1 cellular context compared by ENCODE assay signal in genomic region chr10:3785251-3785848, GRCh38.
TF ChIP-seq lines count a peak whose summit lies in the region.

No MANE protein-coding gene starts in this region.

TF ChIP-seq in K562, 482 proteins besides CTCF, POLR2A, EP300 and RAD21 (continued from another document and continues in another):
- TF ChIP-seq PYGO2 (tag; IDR thresholded peaks at IDR 0.05) (no peak), CAMTA2 (CRISPR knock-in tag; conservative IDR thresholded peaks at IDR 0.05) (no peak), VEZF1 (CRISPR knock-in tag; IDR thresholded peaks at IDR 0.05) (peak; percentile 100), ATF7 (IDR thresholded peaks at IDR 0.05) (peak; percentile 99), ASH1L (IDR thresholded peaks at IDR 0.05; ENCODE audit: borderline replicate concordance, low read depth, partially characterized antibody) (peak; percentile 92), ZNF184 (CRISPR knock-in tag; IDR thresholded peaks at IDR 0.05) (no peak), MECOM (CRISPR knock-in tag; IDR thresholded peaks at IDR 0.05) (no peak), CREB1 (IDR thresholded peaks at IDR 0.05) (peak; percentile 78), CREB1 (CRISPR knock-in tag; IDR thresholded peaks at IDR 0.05) (peak; percentile 84), SMARCE1 (IDR thresholded peaks at IDR 0.05) (no peak), HIVEP1 (CRISPR knock-in tag; IDR thresholded peaks at IDR 0.05) (no peak), ZNF347 (CRISPR knock-in tag; IDR thresholded peaks at IDR 0.05; ENCODE audit: low read depth) (no peak), JUNB (CRISPR knock-in tag; conservative IDR thresholded peaks at IDR 0.05) (no peak), NONO (IDR thresholded peaks at IDR 0.05; ENCODE audit: low read depth in 2 of 2, low read length in 1 of 2) (peak; percentile 84 to 99), GTF2F1 (IDR thresholded peaks at IDR 0.05; ENCODE audit: low read depth, low read length) (peak; percentile 94), CBX1 (IDR thresholded peaks at IDR 0.05; ENCODE audit: low read depth) (peak; percentile 83), ZNF212 (CRISPR knock-in tag; IDR thresholded peaks at IDR 0.05) (0 out of 2 replicates have a peak, but pooled peaks have one; percentile 49), HDAC1 (IDR thresholded peaks at IDR 0.05) (no peak), SP1 (CRISPR knock-in tag; IDR thresholded peaks at IDR 0.05) (0 out of 2 replicates have a peak, but pooled peaks have one; percentile 55), ETV5 (CRISPR knock-in tag; IDR thresholded peaks at IDR 0.05; ENCODE audit: low read depth) (0 out of 2 replicates have a peak, but pooled peaks have one; percentile 44), HMG20A (CRISPR knock-in tag; conservative IDR thresholded peaks at IDR 0.05) (no peak), CREM (IDR thresholded peaks at IDR 0.05; ENCODE audit: low read depth) (peak; percentile 90), ZNF398 (CRISPR knock-in tag; IDR thresholded peaks at IDR 0.05) (no peak), RCOR1 (IDR thresholded peaks at IDR 0.05; ENCODE audit: borderline replicate concordance in 1 of 2, low read depth in 2 of 2, low read length in 2 of 2) (no peak), JUND (IDR thresholded peaks at IDR 0.05; ENCODE audit: borderline replicate concordance, low read depth, low read length) (peak; percentile 99), JUND (tag; IDR thresholded peaks at IDR 0.05; ENCODE audit: borderline replicate concordance, low read depth, low read length) (peak; percentile 91; the same call in 1 of the 3 replicates), ZBTB1 (CRISPR knock-in tag; IDR thresholded peaks at IDR 0.05; ENCODE audit: borderline replicate concordance, low read depth) (peak; percentile 54; the same call in 1 of the 2 replicates), FOSL1 (tag; conservative IDR thresholded peaks at IDR 0.05) (peak; percentile 76), BRF1 (IDR thresholded peaks at IDR 0.05; ENCODE audit: borderline replicate concordance, extremely low read depth, insufficient read length) (no peak), LARP7 (IDR thresholded peaks at IDR 0.05) (no peak), ZNF444 (CRISPR knock-in tag; IDR thresholded peaks at IDR 0.05) (no peak), NFYB (IDR thresholded peaks at IDR 0.05; ENCODE audit: extremely low read depth, insufficient read length) (peak; percentile 91), ZNF589 (CRISPR knock-in tag; IDR thresholded peaks at IDR 0.05; ENCODE audit: low read depth) (0 out of 2 replicates have a peak, but pooled peaks have one; percentile 9), NELFE (IDR thresholded peaks at IDR 0.05; ENCODE audit: insufficient read depth, insufficient read length) (peak; percentile 68), ZNF140 (CRISPR knock-in tag; IDR thresholded peaks at IDR 0.05) (no peak), U2AF1 (optimal IDR thresholded peaks at IDR 0.05; ENCODE audit: low read depth, low read length) (peak; percentile 80), TCF15 (CRISPR knock-in tag; IDR thresholded peaks at IDR 0.05) (no peak), ZNF3 (CRISPR knock-in tag; IDR thresholded peaks at IDR 0.05) (no peak), MYNN (IDR thresholded peaks at IDR 0.05) (no peak), MYNN (CRISPR knock-in tag; IDR thresholded peaks at IDR 0.05) (no peak), ILF3 (IDR thresholded peaks at IDR 0.05; ENCODE audit: borderline replicate concordance) (peak; percentile 91; the same call in 1 of the 2 replicates), ZNF253 (CRISPR knock-in tag; conservative IDR thresholded peaks at IDR 0.05) (no peak), PRPF4 (IDR thresholded peaks at IDR 0.05; ENCODE audit: insufficient read depth, low read depth, low read length, poor library complexity, severe bottlenecking) (peak; percentile 93), CGGBP1 (CRISPR knock-in tag; IDR thresholded peaks at IDR 0.05) (no peak), CREB5 (CRISPR knock-in tag; IDR thresholded peaks at IDR 0.05) (no peak), MCM3 (IDR thresholded peaks at IDR 0.05) (no peak), ZNF717 (CRISPR knock-in tag; IDR thresholded peaks at IDR 0.05) (no peak), HMGXB4 (CRISPR knock-in tag; IDR thresholded peaks at IDR 0.05) (no peak; the same call in 1 of the 2 replicates), POLR2H (tag; IDR thresholded peaks at IDR 0.05; ENCODE audit: low read depth) (peak; percentile 97), L3MBTL2 (IDR thresholded peaks at IDR 0.05) (no peak), ZNF133 (CRISPR knock-in tag; IDR thresholded peaks at IDR 0.05) (no peak), DIDO1 (tag; IDR thresholded peaks at IDR 0.05; ENCODE audit: low read depth) (no peak)
- TF ChIP-seq, protein P1, sequence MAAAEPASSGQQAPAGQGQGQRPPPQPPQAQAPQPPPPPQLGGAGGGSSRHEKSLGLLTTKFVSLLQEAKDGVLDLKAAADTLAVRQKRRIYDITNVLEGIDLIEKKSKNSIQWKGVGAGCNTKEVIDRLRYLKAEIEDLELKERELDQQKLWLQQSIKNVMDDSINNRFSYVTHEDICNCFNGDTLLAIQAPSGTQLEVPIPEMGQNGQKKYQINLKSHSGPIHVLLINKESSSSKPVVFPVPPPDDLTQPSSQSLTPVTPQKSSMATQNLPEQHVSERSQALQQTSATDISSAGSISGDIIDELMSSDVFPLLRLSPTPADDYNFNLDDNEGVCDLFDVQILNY (CRISPR knock-in tag; IDR thresholded peaks at IDR 0.05), result no peak
- TF ChIP-seq, protein P2, sequence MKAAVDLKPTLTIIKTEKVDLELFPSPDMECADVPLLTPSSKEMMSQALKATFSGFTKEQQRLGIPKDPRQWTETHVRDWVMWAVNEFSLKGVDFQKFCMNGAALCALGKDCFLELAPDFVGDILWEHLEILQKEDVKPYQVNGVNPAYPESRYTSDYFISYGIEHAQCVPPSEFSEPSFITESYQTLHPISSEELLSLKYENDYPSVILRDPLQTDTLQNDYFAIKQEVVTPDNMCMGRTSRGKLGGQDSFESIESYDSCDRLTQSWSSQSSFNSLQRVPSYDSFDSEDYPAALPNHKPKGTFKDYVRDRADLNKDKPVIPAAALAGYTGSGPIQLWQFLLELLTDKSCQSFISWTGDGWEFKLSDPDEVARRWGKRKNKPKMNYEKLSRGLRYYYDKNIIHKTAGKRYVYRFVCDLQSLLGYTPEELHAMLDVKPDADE (conservative IDR thresholded peaks at IDR 0.05; ENCODE audit: control insufficient read depth, low read depth, low read length), result peak; percentile 90
- TF ChIP-seq, protein P3, sequence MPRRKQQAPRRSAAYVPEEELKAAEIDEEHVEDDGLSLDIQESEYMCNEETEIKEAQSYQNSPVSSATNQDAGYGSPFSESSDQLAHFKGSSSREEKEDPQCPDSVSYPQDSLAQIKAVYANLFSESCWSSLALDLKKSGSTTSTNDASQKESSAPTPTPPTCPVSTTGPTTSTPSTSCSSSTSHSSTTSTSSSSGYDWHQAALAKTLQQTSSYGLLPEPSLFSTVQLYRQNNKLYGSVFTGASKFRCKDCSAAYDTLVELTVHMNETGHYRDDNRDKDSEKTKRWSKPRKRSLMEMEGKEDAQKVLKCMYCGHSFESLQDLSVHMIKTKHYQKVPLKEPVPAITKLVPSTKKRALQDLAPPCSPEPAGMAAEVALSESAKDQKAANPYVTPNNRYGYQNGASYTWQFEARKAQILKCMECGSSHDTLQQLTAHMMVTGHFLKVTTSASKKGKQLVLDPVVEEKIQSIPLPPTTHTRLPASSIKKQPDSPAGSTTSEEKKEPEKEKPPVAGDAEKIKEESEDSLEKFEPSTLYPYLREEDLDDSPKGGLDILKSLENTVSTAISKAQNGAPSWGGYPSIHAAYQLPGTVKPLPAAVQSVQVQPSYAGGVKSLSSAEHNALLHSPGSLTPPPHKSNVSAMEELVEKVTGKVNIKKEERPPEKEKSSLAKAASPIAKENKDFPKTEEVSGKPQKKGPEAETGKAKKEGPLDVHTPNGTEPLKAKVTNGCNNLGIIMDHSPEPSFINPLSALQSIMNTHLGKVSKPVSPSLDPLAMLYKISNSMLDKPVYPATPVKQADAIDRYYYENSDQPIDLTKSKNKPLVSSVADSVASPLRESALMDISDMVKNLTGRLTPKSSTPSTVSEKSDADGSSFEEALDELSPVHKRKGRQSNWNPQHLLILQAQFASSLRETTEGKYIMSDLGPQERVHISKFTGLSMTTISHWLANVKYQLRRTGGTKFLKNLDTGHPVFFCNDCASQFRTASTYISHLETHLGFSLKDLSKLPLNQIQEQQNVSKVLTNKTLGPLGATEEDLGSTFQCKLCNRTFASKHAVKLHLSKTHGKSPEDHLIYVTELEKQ (CRISPR knock-in tag; IDR thresholded peaks at IDR 0.05), result no peak
- TF ChIP-seq, protein P4, sequence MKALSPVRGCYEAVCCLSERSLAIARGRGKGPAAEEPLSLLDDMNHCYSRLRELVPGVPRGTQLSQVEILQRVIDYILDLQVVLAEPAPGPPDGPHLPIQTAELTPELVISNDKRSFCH (CRISPR knock-in tag; IDR thresholded peaks at IDR 0.05), result no peak
- TF ChIP-seq, protein P4 (tag; IDR thresholded peaks at IDR 0.05), result peak; percentile 52
- TF ChIP-seq, protein P5, sequence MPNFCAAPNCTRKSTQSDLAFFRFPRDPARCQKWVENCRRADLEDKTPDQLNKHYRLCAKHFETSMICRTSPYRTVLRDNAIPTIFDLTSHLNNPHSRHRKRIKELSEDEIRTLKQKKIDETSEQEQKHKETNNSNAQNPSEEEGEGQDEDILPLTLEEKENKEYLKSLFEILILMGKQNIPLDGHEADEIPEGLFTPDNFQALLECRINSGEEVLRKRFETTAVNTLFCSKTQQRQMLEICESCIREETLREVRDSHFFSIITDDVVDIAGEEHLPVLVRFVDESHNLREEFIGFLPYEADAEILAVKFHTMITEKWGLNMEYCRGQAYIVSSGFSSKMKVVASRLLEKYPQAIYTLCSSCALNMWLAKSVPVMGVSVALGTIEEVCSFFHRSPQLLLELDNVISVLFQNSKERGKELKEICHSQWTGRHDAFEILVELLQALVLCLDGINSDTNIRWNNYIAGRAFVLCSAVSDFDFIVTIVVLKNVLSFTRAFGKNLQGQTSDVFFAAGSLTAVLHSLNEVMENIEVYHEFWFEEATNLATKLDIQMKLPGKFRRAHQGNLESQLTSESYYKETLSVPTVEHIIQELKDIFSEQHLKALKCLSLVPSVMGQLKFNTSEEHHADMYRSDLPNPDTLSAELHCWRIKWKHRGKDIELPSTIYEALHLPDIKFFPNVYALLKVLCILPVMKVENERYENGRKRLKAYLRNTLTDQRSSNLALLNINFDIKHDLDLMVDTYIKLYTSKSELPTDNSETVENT (CRISPR knock-in tag; IDR thresholded peaks at IDR 0.05), result peak; percentile 84
